1 cellular context compared by ENCODE assay signal in genomic region chr19:48553676-48554384, GRCh38.
TF ChIP-seq lines count a peak whose summit lies in the region.

No MANE protein-coding gene starts in this region.

TF ChIP-seq in K562, 482 proteins besides CTCF, POLR2A, EP300 and RAD21 (continued from another document and continues in another):
- TF ChIP-seq, protein P1, sequence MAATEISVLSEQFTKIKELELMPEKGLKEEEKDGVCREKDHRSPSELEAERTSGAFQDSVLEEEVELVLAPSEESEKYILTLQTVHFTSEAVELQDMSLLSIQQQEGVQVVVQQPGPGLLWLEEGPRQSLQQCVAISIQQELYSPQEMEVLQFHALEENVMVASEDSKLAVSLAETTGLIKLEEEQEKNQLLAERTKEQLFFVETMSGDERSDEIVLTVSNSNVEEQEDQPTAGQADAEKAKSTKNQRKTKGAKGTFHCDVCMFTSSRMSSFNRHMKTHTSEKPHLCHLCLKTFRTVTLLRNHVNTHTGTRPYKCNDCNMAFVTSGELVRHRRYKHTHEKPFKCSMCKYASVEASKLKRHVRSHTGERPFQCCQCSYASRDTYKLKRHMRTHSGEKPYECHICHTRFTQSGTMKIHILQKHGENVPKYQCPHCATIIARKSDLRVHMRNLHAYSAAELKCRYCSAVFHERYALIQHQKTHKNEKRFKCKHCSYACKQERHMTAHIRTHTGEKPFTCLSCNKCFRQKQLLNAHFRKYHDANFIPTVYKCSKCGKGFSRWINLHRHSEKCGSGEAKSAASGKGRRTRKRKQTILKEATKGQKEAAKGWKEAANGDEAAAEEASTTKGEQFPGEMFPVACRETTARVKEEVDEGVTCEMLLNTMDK (IDR thresholded peaks at IDR 0.05; ENCODE audit: borderline replicate concordance, insufficient read depth, low read depth, low read length, poor library complexity, severe bottlenecking), result no peak
- TF ChIP-seq CEBPB (tag; IDR thresholded peaks at IDR 0.05), result peak; percentile 93
- no peak for TF ChIP-seq TAF7 (tag; IDR thresholded peaks at IDR 0.05)
- TF ChIP-seq NR2C1 (IDR thresholded peaks at IDR 0.05), result peak; percentile 79
- peak; percentile 86 for TF ChIP-seq NR2C1 (tag; IDR thresholded peaks at IDR 0.05)
- peak; percentile 83 for TF ChIP-seq ARID1B (IDR thresholded peaks at IDR 0.05)
- no peak for TF ChIP-seq LCOR (CRISPR knock-in tag; IDR thresholded peaks at IDR 0.05)
- TF ChIP-seq DPF2 (IDR thresholded peaks at IDR 0.05), result peak; percentile 81
- TF ChIP-seq ETV5 (CRISPR knock-in tag; IDR thresholded peaks at IDR 0.05; ENCODE audit: low read depth), result no peak
- no peak for TF ChIP-seq FUS (optimal IDR thresholded peaks at IDR 0.05; ENCODE audit: low read depth, low read length)
- TF ChIP-seq SIN3B (IDR thresholded peaks at IDR 0.05; ENCODE audit: low read depth), result no peak
- 0 out of 2 replicates have a peak, but pooled peaks have one; percentile 47 for TF ChIP-seq ZNF175 (CRISPR knock-in tag; IDR thresholded peaks at IDR 0.05; ENCODE audit: low read depth)
- TF ChIP-seq, protein P2, sequence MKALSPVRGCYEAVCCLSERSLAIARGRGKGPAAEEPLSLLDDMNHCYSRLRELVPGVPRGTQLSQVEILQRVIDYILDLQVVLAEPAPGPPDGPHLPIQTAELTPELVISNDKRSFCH (CRISPR knock-in tag; IDR thresholded peaks at IDR 0.05), result no peak
- TF ChIP-seq, protein P2 (tag; IDR thresholded peaks at IDR 0.05), result no peak
- peak; percentile 89 for TF ChIP-seq ZNF740 (CRISPR knock-in tag; IDR thresholded peaks at IDR 0.05)
- TF ChIP-seq ZNF740 (tag; IDR thresholded peaks at IDR 0.05), result peak in 1 of 2 experiments; percentile 77; a peak in 2 of 4 replicates
- no peak for TF ChIP-seq FOXJ3 (CRISPR knock-in tag; IDR thresholded peaks at IDR 0.05)
- no peak for TF ChIP-seq ZNF311 (CRISPR knock-in tag; IDR thresholded peaks at IDR 0.05)
- no peak for TF ChIP-seq E2F4 (CRISPR knock-in tag; IDR thresholded peaks at IDR 0.05; ENCODE audit: low read depth)
- no peak for TF ChIP-seq UBTF (IDR thresholded peaks at IDR 0.05; ENCODE audit: borderline replicate concordance in 1 of 2, low read depth in 2 of 2, low read length in 2 of 2)
- no peak for TF ChIP-seq ETS2 (tag; IDR thresholded peaks at IDR 0.05; ENCODE audit: borderline replicate concordance, poor library complexity, severe bottlenecking)
- TF ChIP-seq, protein P3, sequence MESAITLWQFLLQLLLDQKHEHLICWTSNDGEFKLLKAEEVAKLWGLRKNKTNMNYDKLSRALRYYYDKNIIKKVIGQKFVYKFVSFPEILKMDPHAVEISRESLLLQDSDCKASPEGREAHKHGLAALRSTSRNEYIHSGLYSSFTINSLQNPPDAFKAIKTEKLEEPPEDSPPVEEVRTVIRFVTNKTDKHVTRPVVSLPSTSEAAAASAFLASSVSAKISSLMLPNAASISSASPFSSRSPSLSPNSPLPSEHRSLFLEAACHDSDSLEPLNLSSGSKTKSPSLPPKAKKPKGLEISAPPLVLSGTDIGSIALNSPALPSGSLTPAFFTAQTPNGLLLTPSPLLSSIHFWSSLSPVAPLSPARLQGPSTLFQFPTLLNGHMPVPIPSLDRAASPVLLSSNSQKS (CRISPR knock-in tag; IDR thresholded peaks at IDR 0.05), result no peak
- TF ChIP-seq ZNF12 (CRISPR knock-in tag; IDR thresholded peaks at IDR 0.05), result no peak
- no peak for TF ChIP-seq MTF1 (CRISPR knock-in tag; IDR thresholded peaks at IDR 0.05; ENCODE audit: borderline replicate concordance)
- TF ChIP-seq CBFA2T2 (conservative IDR thresholded peaks at IDR 0.05), result peak; percentile 83
- TF ChIP-seq MYNN (IDR thresholded peaks at IDR 0.05), result peak; percentile 60; the same call in 1 of the 2 replicates
- no peak for TF ChIP-seq MYNN (CRISPR knock-in tag; IDR thresholded peaks at IDR 0.05)
- TF ChIP-seq ZBTB17 (CRISPR knock-in tag; IDR thresholded peaks at IDR 0.05), result no peak
- TF ChIP-seq KAT2B (IDR thresholded peaks at IDR 0.05; ENCODE audit: low read depth, low read length), result no peak
- no peak for TF ChIP-seq ZNF277 (CRISPR knock-in tag; IDR thresholded peaks at IDR 0.05; ENCODE audit: borderline replicate concordance)
- TF ChIP-seq, protein P4, sequence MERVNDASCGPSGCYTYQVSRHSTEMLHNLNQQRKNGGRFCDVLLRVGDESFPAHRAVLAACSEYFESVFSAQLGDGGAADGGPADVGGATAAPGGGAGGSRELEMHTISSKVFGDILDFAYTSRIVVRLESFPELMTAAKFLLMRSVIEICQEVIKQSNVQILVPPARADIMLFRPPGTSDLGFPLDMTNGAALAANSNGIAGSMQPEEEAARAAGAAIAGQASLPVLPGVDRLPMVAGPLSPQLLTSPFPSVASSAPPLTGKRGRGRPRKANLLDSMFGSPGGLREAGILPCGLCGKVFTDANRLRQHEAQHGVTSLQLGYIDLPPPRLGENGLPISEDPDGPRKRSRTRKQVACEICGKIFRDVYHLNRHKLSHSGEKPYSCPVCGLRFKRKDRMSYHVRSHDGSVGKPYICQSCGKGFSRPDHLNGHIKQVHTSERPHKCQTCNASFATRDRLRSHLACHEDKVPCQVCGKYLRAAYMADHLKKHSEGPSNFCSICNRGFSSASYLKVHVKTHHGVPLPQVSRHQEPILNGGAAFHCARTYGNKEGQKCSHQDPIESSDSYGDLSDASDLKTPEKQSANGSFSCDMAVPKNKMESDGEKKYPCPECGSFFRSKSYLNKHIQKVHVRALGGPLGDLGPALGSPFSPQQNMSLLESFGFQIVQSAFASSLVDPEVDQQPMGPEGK (CRISPR knock-in tag; IDR thresholded peaks at IDR 0.05; ENCODE audit: borderline replicate concordance), result no peak
- TF ChIP-seq TCF7L2 (IDR thresholded peaks at IDR 0.05; ENCODE audit: low read depth, low read length), result no peak
- TF ChIP-seq HIVEP1 (CRISPR knock-in tag; IDR thresholded peaks at IDR 0.05), result no peak
- TF ChIP-seq MTA3 (IDR thresholded peaks at IDR 0.05; ENCODE audit: borderline replicate concordance), result peak; percentile 85; the same call in 1 of the 2 replicates
- TF ChIP-seq SMARCA5 (IDR thresholded peaks at IDR 0.05), result peak; percentile 97; the same call in 1 of the 2 replicates
- no peak for TF ChIP-seq PYGO2 (tag; IDR thresholded peaks at IDR 0.05)
- no peak for TF ChIP-seq CBX3 (IDR thresholded peaks at IDR 0.05; ENCODE audit: borderline replicate concordance in 1 of 2, low read length in 2 of 2)
- TF ChIP-seq, protein P5, sequence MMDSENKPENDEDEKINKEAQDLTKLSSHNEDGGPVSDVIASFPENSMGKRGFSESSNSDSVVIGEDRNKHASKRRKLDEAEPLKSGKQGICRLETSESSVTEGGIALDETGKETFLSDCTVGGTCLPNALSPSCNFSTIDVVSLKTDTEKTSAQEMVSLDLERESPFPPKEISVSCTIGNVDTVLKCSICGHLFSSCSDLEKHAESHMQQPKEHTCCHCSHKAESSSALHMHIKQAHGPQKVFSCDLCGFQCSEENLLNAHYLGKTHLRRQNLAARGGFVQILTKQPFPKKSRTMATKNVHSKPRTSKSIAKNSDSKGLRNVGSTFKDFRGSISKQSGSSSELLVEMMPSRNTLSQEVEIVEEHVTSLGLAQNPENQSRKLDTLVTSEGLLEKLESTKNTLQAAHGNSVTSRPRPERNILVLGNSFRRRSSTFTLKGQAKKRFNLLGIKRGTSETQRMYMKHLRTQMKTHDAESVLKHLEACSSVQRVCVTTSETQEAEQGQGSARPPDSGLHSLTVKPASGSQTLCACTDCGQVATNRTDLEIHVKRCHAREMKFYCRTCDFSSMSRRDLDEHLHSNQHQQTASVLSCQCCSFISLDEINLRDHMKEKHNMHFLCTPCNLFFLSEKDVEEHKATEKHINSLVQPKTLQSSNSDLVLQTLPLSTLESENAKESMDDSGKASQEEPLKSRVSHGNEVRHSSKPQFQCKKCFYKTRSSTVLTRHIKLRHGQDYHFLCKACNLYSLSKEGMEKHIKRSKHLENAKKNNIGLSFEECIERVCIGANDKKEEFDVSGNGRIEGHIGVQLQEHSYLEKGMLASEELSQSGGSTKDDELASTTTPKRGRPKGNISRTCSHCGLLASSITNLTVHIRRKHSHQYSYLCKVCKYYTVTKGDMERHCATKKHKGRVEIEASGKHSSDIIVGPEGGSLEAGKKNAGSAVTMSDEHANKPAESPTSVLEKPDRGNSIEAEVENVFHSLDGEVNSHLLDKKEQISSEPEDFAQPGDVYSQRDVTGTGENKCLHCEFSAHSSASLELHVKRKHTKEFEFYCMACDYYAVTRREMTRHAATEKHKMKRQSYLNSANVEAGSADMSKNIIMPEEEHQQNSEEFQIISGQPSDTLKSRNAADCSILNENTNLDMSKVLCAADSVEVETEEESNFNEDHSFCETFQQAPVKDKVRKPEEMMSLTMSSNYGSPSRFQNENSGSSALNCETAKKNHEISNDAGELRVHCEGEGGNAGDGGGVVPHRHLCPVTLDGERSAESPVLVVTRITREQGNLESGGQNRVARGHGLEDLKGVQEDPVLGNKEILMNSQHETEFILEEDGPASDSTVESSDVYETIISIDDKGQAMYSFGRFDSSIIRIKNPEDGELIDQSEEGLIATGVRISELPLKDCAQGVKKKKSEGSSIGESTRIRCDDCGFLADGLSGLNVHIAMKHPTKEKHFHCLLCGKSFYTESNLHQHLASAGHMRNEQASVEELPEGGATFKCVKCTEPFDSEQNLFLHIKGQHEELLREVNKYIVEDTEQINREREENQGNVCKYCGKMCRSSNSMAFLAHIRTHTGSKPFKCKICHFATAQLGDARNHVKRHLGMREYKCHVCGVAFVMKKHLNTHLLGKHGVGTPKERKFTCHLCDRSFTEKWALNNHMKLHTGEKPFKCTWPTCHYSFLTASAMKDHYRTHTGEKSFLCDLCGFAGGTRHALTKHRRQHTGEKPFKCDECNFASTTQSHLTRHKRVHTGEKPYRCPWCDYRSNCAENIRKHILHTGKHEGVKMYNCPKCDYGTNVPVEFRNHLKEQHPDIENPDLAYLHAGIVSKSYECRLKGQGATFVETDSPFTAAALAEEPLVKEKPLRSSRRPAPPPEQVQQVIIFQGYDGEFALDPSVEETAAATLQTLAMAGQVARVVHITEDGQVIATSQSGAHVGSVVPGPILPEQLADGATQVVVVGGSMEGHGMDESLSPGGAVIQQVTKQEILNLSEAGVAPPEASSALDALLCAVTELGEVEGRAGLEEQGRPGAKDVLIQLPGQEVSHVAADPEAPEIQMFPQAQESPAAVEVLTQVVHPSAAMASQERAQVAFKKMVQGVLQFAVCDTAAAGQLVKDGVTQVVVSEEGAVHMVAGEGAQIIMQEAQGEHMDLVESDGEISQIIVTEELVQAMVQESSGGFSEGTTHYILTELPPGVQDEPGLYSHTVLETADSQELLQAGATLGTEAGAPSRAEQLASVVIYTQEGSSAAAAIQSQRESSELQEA (IDR thresholded peaks at IDR 0.05; ENCODE audit: low read depth), result no peak
- no peak for TF ChIP-seq PREB (CRISPR knock-in tag; IDR thresholded peaks at IDR 0.05)
- TF ChIP-seq XRCC5 (IDR thresholded peaks at IDR 0.05; ENCODE audit: low read depth, low read length), result no peak
- TF ChIP-seq, protein P6, sequence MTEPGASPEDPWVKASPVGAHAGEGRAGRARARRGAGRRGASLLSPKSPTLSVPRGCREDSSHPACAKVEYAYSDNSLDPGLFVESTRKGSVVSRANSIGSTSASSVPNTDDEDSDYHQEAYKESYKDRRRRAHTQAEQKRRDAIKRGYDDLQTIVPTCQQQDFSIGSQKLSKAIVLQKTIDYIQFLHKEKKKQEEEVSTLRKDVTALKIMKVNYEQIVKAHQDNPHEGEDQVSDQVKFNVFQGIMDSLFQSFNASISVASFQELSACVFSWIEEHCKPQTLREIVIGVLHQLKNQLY (CRISPR knock-in tag; conservative IDR thresholded peaks at IDR 0.05), result no peak
- 0 out of 2 replicates have a peak, but pooled peaks have one; percentile 18 for TF ChIP-seq EP400 (IDR thresholded peaks at IDR 0.05)
